In the genomic region with DNA sequence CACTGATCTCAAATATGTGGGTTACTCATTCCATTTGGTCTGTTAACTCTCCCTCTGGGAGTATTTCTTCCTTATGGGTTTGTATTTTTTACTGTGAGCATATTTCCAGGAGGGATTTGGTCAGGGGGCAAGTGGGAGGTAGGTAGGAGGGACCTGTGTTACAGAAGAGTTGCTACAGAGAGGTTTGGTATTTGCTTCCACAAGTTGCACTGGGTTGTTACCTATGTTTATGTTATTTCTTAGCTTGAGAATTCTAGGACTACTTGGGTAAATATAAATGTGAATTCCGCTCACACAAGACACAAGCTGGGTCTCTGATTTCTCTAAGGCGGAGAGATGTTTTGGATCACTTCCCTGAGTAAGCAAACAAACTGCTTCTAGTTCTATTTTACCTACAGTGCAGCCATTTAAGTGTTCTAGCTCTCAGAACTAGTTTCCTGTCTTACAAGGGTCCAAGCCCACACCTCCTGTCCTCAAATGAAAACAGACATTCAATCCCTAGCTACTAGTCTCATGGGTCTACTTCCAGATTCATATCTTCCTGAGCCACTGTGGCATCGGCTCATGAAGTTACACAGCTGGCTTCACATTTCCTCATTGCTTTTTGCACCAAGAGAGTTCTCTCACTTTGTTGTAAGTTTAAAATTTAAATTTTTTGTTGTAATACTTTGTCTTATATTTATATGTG, we compare ENCODE assay signal across 14 cellular contexts.
"Had no signal": no experiment of that assay in that cellular context is flagged by ENCODE, and none has a peak within 500 bp of the region (broad histone marks: within the 10 kb centered on the region; RNA-seq: fewer than 3 reads in every experiment).

No MANE protein-coding gene starts in this region.

- H3K27ac ChIP-seq: upper lobe of left lung had no signal

- H3K4me3 ChIP-seq: upper lobe of left lung had no signal

- H3K27me3 ChIP-seq: upper lobe of left lung had no signal

- H3K9me3 Mint-ChIP-seq: activated CD4-positive, alpha-beta memory T cell treated with anti-CD3 and anti-CD28 coated beads for 36 hours; activated naive CD8-positive, alpha-beta T cell treated with anti-CD3 and anti-CD28 coated beads, Interleukin-2, amount 10 ng/mL, durations not matched to agents 7 days and 5 days; activated T-cell treated with anti-CD3 and anti-CD28 coated beads, Interleukin-2, amount 50 U/mL, for 72 hours; natural killer cell; stimulated activated naive CD8-positive, alpha-beta T cell treated with anti-CD3 and anti-CD28 coated beads, Interleukin-15, Interleukin-2, amounts not matched to agents 100 ng/mL and 50 ng/mL, for 24 hours had no signal

- H3K9me3 ChIP-seq: upper lobe of left lung had no signal

- H3K4me1 Mint-ChIP-seq: activated naive CD8-positive, alpha-beta T cell treated with anti-CD3 and anti-CD28 coated beads, Interleukin-2, amount 10 ng/mL, durations not matched to agents 7 days and 5 days; natural killer cell had no signal

- H3K36me3 Mint-ChIP-seq: activated CD4-positive, alpha-beta memory T cell treated with anti-CD3 and anti-CD28 coated beads for 36 hours; activated naive CD8-positive, alpha-beta T cell treated with anti-CD3 and anti-CD28 coated beads, Interleukin-2, amount 10 ng/mL, durations not matched to agents 7 days and 5 days; natural killer cell had no signal

- H3K27ac Mint-ChIP-seq: activated CD4-positive, alpha-beta memory T cell treated with anti-CD3 and anti-CD28 coated beads for 36 hours; activated naive CD8-positive, alpha-beta T cell treated with anti-CD3 and anti-CD28 coated beads, Interleukin-2, amount 10 ng/mL, durations not matched to agents 7 days and 5 days; activated T-cell treated with anti-CD3 and anti-CD28 coated beads, Interleukin-2, amount 50 U/mL, for 72 hours; endodermal cell; natural killer cell; stimulated activated naive CD8-positive, alpha-beta T cell treated with anti-CD3 and anti-CD28 coated beads, Interleukin-15, Interleukin-2, amounts not matched to agents 100 ng/mL and 50 ng/mL, for 24 hours had no signal

- H3K36me3 ChIP-seq: upper lobe of left lung had no signal

- H3K4me3 Mint-ChIP-seq: activated CD4-positive, alpha-beta memory T cell treated with anti-CD3 and anti-CD28 coated beads for 36 hours; activated naive CD8-positive, alpha-beta T cell treated with anti-CD3 and anti-CD28 coated beads, Interleukin-2, amount 10 ng/mL, durations not matched to agents 7 days and 5 days; activated T-cell treated with anti-CD3 and anti-CD28 coated beads, Interleukin-2, amount 50 U/mL, for 72 hours; endodermal cell; natural killer cell; stimulated activated naive CD8-positive, alpha-beta T cell treated with anti-CD3 and anti-CD28 coated beads, Interleukin-15, Interleukin-2, amounts not matched to agents 100 ng/mL and 50 ng/mL, for 24 hours had no signal

- DNase-seq: activated CD4-positive, alpha-beta memory T cell treated with anti-CD3 and anti-CD28 coated beads for 36 hours; activated CD4-positive, alpha-beta T cell treated with anti-CD3 and anti-CD28 coated beads for 1 hour; activated naive CD8-positive, alpha-beta T cell treated with anti-CD3 and anti-CD28 coated beads, Interleukin-2, amount 10 ng/mL, durations not matched to agents 7 days and 5 days; activated T-cell treated with anti-CD3 and anti-CD28 coated beads, Interleukin-2, amount 50 U/mL, for 72 hours; anterior cingulate cortex; cerebellar nuclear complex; endodermal cell; foreskin fibroblast; glutamatergic neuron; natural killer cell; occipital lobe; stimulated activated CD4-positive, alpha-beta T cell treated with anti-CD3 and anti-CD28 coated beads, Interleukin-4, amount 100 ng/mL, for 1 hour; upper lobe of left lung had no signal
